ENCODE assay signal across 1 cellular context in genomic region chr1:209747580-209748262, GRCh38.
A peak's percentile ranks its signal among the peaks of the same experiment; 100 is the strongest.
TF ChIP-seq lines count a peak whose summit lies in the region.

No MANE protein-coding gene starts in this region.

TF ChIP-seq in WTC11, 78 proteins besides CTCF, POLR2A, EP300 and RAD21 (continued from another document):
- peak; percentile 50; the same call in 1 of the 2 replicates for TF ChIP-seq FOXP1 (CRISPR knock-in tag; IDR thresholded peaks at IDR 0.05; ENCODE audit: borderline replicate concordance)
- peak; percentile 90 for TF ChIP-seq HMGXB4 (CRISPR knock-in tag; IDR thresholded peaks at IDR 0.05)
- 0 out of 2 replicates have a peak, but pooled peaks have one; percentile 55 for TF ChIP-seq SP1 (CRISPR knock-in tag; conservative IDR thresholded peaks at IDR 0.05)
- TF ChIP-seq IRF1 (CRISPR knock-in tag; IDR thresholded peaks at IDR 0.05) = no peak
- no peak for TF ChIP-seq E2F4 (CRISPR knock-in tag; IDR thresholded peaks at IDR 0.05; ENCODE audit: borderline replicate concordance, low read depth)
- TF ChIP-seq ZMAT4 (CRISPR knock-in tag; IDR thresholded peaks at IDR 0.05) = no peak
- no peak for TF ChIP-seq ZNF138 (CRISPR knock-in tag; conservative IDR thresholded peaks at IDR 0.05)
- peak; percentile 71; the same call in 1 of the 2 replicates for TF ChIP-seq ATF3 (CRISPR knock-in tag; conservative IDR thresholded peaks at IDR 0.05)
- TF ChIP-seq OVOL2 (CRISPR knock-in tag; IDR thresholded peaks at IDR 0.05; ENCODE audit: borderline replicate concordance) = no peak
- TF ChIP-seq FOXK1 (CRISPR knock-in tag; IDR thresholded peaks at IDR 0.05) = 0 out of 2 replicates have a peak, but pooled peaks have one; percentile 34
- no peak for TF ChIP-seq ZNF263 (CRISPR knock-in tag; IDR thresholded peaks at IDR 0.05; ENCODE audit: low read depth)
- TF ChIP-seq ZNF232 (CRISPR knock-in tag; IDR thresholded peaks at IDR 0.05) = peak; percentile 65; the same call in 1 of the 2 replicates
- TF ChIP-seq CDX4 (CRISPR knock-in tag; IDR thresholded peaks at IDR 0.05; ENCODE audit: borderline replicate concordance) = no peak
- TF ChIP-seq TEAD1 (CRISPR knock-in tag; IDR thresholded peaks at IDR 0.05) = peak; percentile 24; the same call in 1 of the 2 replicates
- TF ChIP-seq NR2C2 (CRISPR knock-in tag; IDR thresholded peaks at IDR 0.05) = no peak
- no peak for TF ChIP-seq ZNF532 (CRISPR knock-in tag; IDR thresholded peaks at IDR 0.05; ENCODE audit: borderline replicate concordance)
- no peak for TF ChIP-seq E2F1 (CRISPR knock-in tag; IDR thresholded peaks at IDR 0.05)
- no peak for TF ChIP-seq ESRRA (CRISPR knock-in tag; IDR thresholded peaks at IDR 0.05; ENCODE audit: borderline replicate concordance)
- TF ChIP-seq NR3C1 (CRISPR knock-in tag; conservative IDR thresholded peaks at IDR 0.05; ENCODE audit: low read depth) = no peak
- TF ChIP-seq MAX (CRISPR knock-in tag; IDR thresholded peaks at IDR 0.05) = peak; percentile 85
- TF ChIP-seq ZNF396 (CRISPR knock-in tag; IDR thresholded peaks at IDR 0.05; ENCODE audit: borderline replicate concordance) = no peak
- peak; percentile 78 for TF ChIP-seq GABPB1 (CRISPR knock-in tag; IDR thresholded peaks at IDR 0.05)
